ENCODE assay signal across 1 cellular context in the genomic region with DNA sequence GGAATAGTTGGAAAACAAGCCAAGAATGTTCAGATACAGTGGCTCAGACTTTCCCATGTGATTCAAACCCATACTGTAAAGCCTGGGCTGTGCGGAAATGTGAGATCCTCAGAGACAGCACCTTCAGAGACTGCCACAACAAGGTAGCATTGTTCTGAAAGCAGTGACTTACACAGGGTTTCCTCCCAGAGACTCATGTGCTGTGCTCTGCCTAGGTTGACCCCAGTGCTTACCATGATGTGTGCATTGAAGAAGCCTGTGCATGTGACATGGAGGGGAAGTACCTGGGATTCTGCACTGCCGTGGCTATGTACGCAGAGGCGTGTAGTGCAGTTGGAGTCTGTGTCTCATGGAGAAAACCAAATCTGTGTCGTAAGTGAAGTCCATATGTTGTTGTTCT.
TF ChIP-seq lines count a peak whose summit lies in the region.

No MANE protein-coding gene starts in this region.

TF ChIP-seq in K562, 482 proteins besides CTCF, POLR2A, EP300 and RAD21 (continued from another document):
- TF ChIP-seq, protein P1, sequence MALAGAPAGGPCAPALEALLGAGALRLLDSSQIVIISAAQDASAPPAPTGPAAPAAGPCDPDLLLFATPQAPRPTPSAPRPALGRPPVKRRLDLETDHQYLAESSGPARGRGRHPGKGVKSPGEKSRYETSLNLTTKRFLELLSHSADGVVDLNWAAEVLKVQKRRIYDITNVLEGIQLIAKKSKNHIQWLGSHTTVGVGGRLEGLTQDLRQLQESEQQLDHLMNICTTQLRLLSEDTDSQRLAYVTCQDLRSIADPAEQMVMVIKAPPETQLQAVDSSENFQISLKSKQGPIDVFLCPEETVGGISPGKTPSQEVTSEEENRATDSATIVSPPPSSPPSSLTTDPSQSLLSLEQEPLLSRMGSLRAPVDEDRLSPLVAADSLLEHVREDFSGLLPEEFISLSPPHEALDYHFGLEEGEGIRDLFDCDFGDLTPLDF (CRISPR knock-in tag; IDR thresholded peaks at IDR 0.05) = no peak
